In the genomic region with DNA sequence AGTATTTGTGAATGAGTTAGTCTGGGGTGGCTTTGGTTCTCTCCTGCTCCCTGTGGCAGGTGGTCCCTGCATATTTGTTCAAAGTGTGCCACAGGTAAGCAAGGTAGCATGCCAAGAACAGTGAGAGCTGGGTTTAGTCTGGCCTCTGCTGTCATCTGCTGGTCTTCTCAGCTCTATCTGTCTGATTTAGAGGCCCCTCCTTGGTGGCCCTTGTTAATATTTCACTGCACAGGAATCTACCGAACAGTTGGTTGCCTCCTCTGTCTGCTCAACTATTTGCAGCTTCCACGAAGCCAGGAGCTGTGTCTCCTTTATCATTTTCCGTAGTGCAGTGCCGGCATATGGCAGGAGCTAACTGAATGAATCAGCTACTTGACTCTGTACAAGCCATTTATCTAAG, we compare ENCODE assay signal across 1 cellular context.
TF ChIP-seq lines count a peak whose summit lies in the region.

No MANE protein-coding gene starts in this region.

TF ChIP-seq in GM12878, 131 proteins besides CTCF, POLR2A, EP300 and RAD21 (continued from another document):
- TF ChIP-seq, protein P1, sequence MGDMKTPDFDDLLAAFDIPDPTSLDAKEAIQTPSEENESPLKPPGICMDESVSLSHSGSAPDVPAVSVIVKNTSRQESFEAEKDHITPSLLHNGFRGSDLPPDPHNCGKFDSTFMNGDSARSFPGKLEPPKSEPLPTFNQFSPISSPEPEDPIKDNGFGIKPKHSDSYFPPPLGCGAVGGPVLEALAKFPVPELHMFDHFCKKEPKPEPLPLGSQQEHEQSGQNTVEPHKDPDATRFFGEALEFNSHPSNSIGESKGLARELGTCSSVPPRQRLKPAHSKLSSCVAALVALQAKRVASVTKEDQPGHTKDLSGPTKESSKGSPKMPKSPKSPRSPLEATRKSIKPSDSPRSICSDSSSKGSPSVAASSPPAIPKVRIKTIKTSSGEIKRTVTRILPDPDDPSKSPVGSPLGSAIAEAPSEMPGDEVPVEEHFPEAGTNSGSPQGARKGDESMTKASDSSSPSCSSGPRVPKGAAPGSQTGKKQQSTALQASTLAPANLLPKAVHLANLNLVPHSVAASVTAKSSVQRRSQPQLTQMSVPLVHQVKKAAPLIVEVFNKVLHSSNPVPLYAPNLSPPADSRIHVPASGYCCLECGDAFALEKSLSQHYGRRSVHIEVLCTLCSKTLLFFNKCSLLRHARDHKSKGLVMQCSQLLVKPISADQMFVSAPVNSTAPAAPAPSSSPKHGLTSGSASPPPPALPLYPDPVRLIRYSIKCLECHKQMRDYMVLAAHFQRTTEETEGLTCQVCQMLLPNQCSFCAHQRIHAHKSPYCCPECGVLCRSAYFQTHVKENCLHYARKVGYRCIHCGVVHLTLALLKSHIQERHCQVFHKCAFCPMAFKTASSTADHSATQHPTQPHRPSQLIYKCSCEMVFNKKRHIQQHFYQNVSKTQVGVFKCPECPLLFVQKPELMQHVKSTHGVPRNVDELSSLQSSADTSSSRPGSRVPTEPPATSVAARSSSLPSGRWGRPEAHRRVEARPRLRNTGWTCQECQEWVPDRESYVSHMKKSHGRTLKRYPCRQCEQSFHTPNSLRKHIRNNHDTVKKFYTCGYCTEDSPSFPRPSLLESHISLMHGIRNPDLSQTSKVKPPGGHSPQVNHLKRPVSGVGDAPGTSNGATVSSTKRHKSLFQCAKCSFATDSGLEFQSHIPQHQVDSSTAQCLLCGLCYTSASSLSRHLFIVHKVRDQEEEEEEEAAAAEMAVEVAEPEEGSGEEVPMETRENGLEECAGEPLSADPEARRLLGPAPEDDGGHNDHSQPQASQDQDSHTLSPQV (IDR thresholded peaks at IDR 0.05) = no peak
- TF ChIP-seq TARDBP (IDR thresholded peaks at IDR 0.05; ENCODE audit: borderline replicate concordance) (no peak), ESRRA (IDR thresholded peaks at IDR 0.05; ENCODE audit: low read length) (no peak), SMAD1 (IDR thresholded peaks at IDR 0.05; ENCODE audit: low read depth, partially characterized antibody) (no peak), POLR2AphosphoS5 (IDR thresholded peaks at IDR 0.05; ENCODE audit: low read length) (no peak), SPI1 (IDR thresholded peaks at IDR 0.05; ENCODE audit: borderline replicate concordance, insufficient read depth, low read depth, low read length) (no peak), ZNF384 (IDR thresholded peaks at IDR 0.05; ENCODE audit: borderline replicate concordance, low read depth, low read length) (no peak), KLF5 (IDR thresholded peaks at IDR 0.05; ENCODE audit: partially characterized antibody) (no peak), BMI1 (IDR thresholded peaks at IDR 0.05; ENCODE audit: borderline replicate concordance) (no peak)
- TF ChIP-seq, protein P2, sequence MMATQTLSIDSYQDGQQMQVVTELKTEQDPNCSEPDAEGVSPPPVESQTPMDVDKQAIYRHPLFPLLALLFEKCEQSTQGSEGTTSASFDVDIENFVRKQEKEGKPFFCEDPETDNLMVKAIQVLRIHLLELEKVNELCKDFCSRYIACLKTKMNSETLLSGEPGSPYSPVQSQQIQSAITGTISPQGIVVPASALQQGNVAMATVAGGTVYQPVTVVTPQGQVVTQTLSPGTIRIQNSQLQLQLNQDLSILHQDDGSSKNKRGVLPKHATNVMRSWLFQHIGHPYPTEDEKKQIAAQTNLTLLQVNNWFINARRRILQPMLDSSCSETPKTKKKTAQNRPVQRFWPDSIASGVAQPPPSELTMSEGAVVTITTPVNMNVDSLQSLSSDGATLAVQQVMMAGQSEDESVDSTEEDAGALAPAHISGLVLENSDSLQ (IDR thresholded peaks at IDR 0.05) = no peak
- TF ChIP-seq, protein P3, sequence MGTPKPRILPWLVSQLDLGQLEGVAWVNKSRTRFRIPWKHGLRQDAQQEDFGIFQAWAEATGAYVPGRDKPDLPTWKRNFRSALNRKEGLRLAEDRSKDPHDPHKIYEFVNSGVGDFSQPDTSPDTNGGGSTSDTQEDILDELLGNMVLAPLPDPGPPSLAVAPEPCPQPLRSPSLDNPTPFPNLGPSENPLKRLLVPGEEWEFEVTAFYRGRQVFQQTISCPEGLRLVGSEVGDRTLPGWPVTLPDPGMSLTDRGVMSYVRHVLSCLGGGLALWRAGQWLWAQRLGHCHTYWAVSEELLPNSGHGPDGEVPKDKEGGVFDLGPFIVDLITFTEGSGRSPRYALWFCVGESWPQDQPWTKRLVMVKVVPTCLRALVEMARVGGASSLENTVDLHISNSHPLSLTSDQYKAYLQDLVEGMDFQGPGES (IDR thresholded peaks at IDR 0.05) = no peak
TF ChIP-seq in GM12878: peak in this region for 0.
